ENCODE assay signal across 12 cellular contexts in genomic region chr12:27143676-27144075, GRCh38.
DNase-seq lines count a peak whose midpoint lies in the region; ATAC-seq and TF ChIP-seq lines count a peak whose summit lies in the region.
"Had no signal": no experiment of that assay in that cellular context is flagged by ENCODE, and none has a peak within 500 bp of the region (broad histone marks: within the 10 kb centered on the region; RNA-seq: fewer than 3 reads in every experiment).

No MANE protein-coding gene starts in this region.

- no peak for TF ChIP-seq CTCF in CD8-positive, alpha-beta T cell (IDR thresholded peaks at IDR 0.05)
- TF ChIP-seq CTCF in Loucy (conservative IDR thresholded peaks at IDR 0.05; ENCODE audit: low read length) (no peak), astrocyte of the spinal cord (IDR thresholded peaks at IDR 0.05; ENCODE audit: low read depth, low read length) (no peak), body of pancreas (IDR thresholded peaks at IDR 0.05) (no peak)

- CTCF ChIA-PET in CD8-positive, alpha-beta T cell (lab: Charles Lee): no interaction called here

- in situ Hi-C loops in astrocyte of the spinal cord (cut with HindIII; ENCODE audit: low sequenced_read_pairs): no loop called here

- H3K4me2 ChIP-seq in Loucy (ENCODE audit: low read depth, low read length, poor library complexity, severe bottlenecking): peak overlapping the region; percentile 46

- H3K4me3 ChIP-seq in CD8-positive, alpha-beta T cell (ENCODE audit: low read depth, low read length): no peak overlapping the region
- H3K4me3 ChIP-seq in Loucy (ENCODE audit: low read length, poor library complexity, severe bottlenecking) (peak overlapping the region; percentile 36), astrocyte of the spinal cord (ENCODE audit: low read depth, low read length) (no peak overlapping the region), body of pancreas (no peak overlapping the region)

- H2AFZ ChIP-seq in Loucy (ENCODE audit: low read length): peak overlapping the region; percentile 65

- H3K9me3 ChIP-seq in CD8-positive, alpha-beta T cell (ENCODE audit: low read length): no peaks in the 10 kb centered on the region
- H3K9me3 ChIP-seq in Loucy (ENCODE audit: insufficient read depth, low read depth, low read length) (no peaks in the 10 kb centered on the region), body of pancreas (no peaks in the 10 kb centered on the region)

- no peak for DNase-seq in CD8-positive, alpha-beta T cell
- peak; percentile 8 for DNase-seq in astrocyte of the spinal cord (ENCODE audit: low read depth, low spot score)
- no peak for DNase-seq in natural killer cell treated with Interleukin-12 subunit alpha and Interleukin-12 subunit beta and Interleukin-15 and Interleukin-18, amount 100 ng/mL, for 72 hours (ENCODE audit: low spot score)
- no peak for DNase-seq in SW 1271 (lab: John Stamatoyannopoulos, UW)
- DNase-seq in NCI-H187 treated with DMSO at 0.1 percent for 48 hours (lab: John Stamatoyannopoulos, UW): no peak
- no peak for DNase-seq in body of pancreas
- DNase-seq: caudate nucleus, DMS53, KG1 had no signal

- H3K27ac ChIP-seq in CD8-positive, alpha-beta T cell (ENCODE audit: low read depth, low read length): no peak overlapping the region
- H3K27ac ChIP-seq in body of pancreas: no peak overlapping the region

- ATAC-seq in CD8-positive, alpha-beta T cell: no peak
- no peak for ATAC-seq in natural killer cell treated with Interleukin-12 subunit alpha and Interleukin-12 subunit beta and Interleukin-15 and Interleukin-18, amount 100 ng/mL, for 72 hours
- ATAC-seq in body of pancreas: no peak
- ATAC-seq: stimulated activated memory B cell treated with anti-CD40 and anti-IgM and Interleukin-4, amounts not matched to agents 10 μg/mL and 1 μg/mL and 100 μg/mL, for 72 hours had no signal

- H3K9ac ChIP-seq in Loucy (ENCODE audit: low read depth, low read length, poor library complexity, severe bottlenecking): peak overlapping the region; percentile 25

- H3K27me3 Mint-ChIP-seq in CD8-positive, alpha-beta T cell (ENCODE audit: low read depth): no peaks in the 10 kb centered on the region
- no peaks in the 10 kb centered on the region for H3K27me3 Mint-ChIP-seq in natural killer cell treated with Interleukin-12 subunit alpha and Interleukin-12 subunit beta and Interleukin-15 and Interleukin-18, amount 100 ng/mL, for 72 hours
- H3K27me3 Mint-ChIP-seq: stimulated activated memory B cell treated with anti-CD40 and anti-IgM and Interleukin-4, amounts not matched to agents 10 μg/mL and 1 μg/mL and 100 μg/mL, for 72 hours had no signal

- H3K4me1 Mint-ChIP-seq in CD8-positive, alpha-beta T cell (ENCODE audit: low read depth): peaks cover 6% of the 10 kb centered on the region
- H3K4me1 Mint-ChIP-seq in natural killer cell treated with Interleukin-12 subunit alpha and Interleukin-12 subunit beta and Interleukin-15 and Interleukin-18, amount 100 ng/mL, for 72 hours (ENCODE audit: low read depth in 2 of 2): peaks cover 0 to 12% of the 10 kb centered on the region in 2 donors
- H3K4me1 Mint-ChIP-seq: neural crest cell had no signal

- intact Hi-C loops in CD8-positive, alpha-beta T cell (cut with DNase I, micrococcal nuclease): loop anchor here (2.0 to 5.0 kb wide), 3 partner anchors 121 to 291 kb away; partner anchors contain the start of gene MED21 (in 1 of the 2)
- intact Hi-C loops in body of pancreas (cut with DNase I): loop anchor here (10.0 kb wide), 1 partner anchor 161 kb away; no protein-coding TSS in a partner anchor

- no peak overlapping the region for H3K27ac Mint-ChIP-seq in CD8-positive, alpha-beta T cell
- H3K27ac Mint-ChIP-seq in natural killer cell treated with Interleukin-12 subunit alpha and Interleukin-12 subunit beta and Interleukin-15 and Interleukin-18, amount 100 ng/mL, for 72 hours: peak overlapping the region; percentile 87 to 90
- H3K27ac Mint-ChIP-seq: stimulated activated memory B cell treated with anti-CD40 and anti-IgM and Interleukin-4, amounts not matched to agents 10 μg/mL and 1 μg/mL and 100 μg/mL, for 72 hours had no signal

- no peaks in the 10 kb centered on the region for H3K4me1 ChIP-seq in CD8-positive, alpha-beta T cell (ENCODE audit: insufficient read depth, low read length)
- H3K4me1 ChIP-seq in Loucy (ENCODE audit: insufficient read depth, low read length, poor library complexity, severe bottlenecking) (peaks cover 20% of the 10 kb centered on the region), body of pancreas (no peaks in the 10 kb centered on the region)

- H3K36me3 ChIP-seq in CD8-positive, alpha-beta T cell (ENCODE audit: insufficient read depth, low read length): no peaks in the 10 kb centered on the region
- H3K36me3 ChIP-seq in Loucy (ENCODE audit: insufficient read depth, low read length): no peaks in the 10 kb centered on the region
- no peaks in the 10 kb centered on the region for H3K36me3 ChIP-seq in body of pancreas (replicated peaks in 1 of 2; ENCODE audit: insufficient read depth in 1 of 2, low read depth in 2 of 2)

- WGBS in body of pancreas, 2 donors: 53 to 55% methylated on average over 1 of the region's 1 CpG

- TF ChIP-seq POLR2A in body of pancreas (IDR thresholded peaks at IDR 0.05): no peak

- POLR2A ChIA-PET in CD8-positive, alpha-beta T cell (lab: Charles Lee): interaction anchor here (0.6 kb wide), 1 partner anchor 140 kb away, joined by 3 read pairs; no protein-coding TSS in a partner anchor

- H3K79me2 ChIP-seq in Loucy (ENCODE audit: insufficient read depth, low read length): no peaks in the 10 kb centered on the region

- no peaks in the 10 kb centered on the region for H3K9me3 Mint-ChIP-seq in CD8-positive, alpha-beta T cell
- H3K9me3 Mint-ChIP-seq in natural killer cell treated with Interleukin-12 subunit alpha and Interleukin-12 subunit beta and Interleukin-15 and Interleukin-18, amount 100 ng/mL, for 72 hours: no peaks in the 10 kb centered on the region
- H3K9me3 Mint-ChIP-seq: neural crest cell; stimulated activated memory B cell treated with anti-CD40 and anti-IgM and Interleukin-4, amounts not matched to agents 10 μg/mL and 1 μg/mL and 100 μg/mL, for 72 hours had no signal

- peak overlapping the region; percentile 40 for H3K4me3 Mint-ChIP-seq in CD8-positive, alpha-beta T cell
- peak overlapping the region; percentile 72 for H3K4me3 Mint-ChIP-seq in natural killer cell treated with Interleukin-12 subunit alpha and Interleukin-12 subunit beta and Interleukin-15 and Interleukin-18, amount 100 ng/mL, for 72 hours
- H3K4me3 Mint-ChIP-seq: neural crest cell; stimulated activated memory B cell treated with anti-CD40 and anti-IgM and Interleukin-4, amounts not matched to agents 10 μg/mL and 1 μg/mL and 100 μg/mL, for 72 hours had no signal

- no peaks in the 10 kb centered on the region for H3K36me3 Mint-ChIP-seq in CD8-positive, alpha-beta T cell
- H3K36me3 Mint-ChIP-seq in natural killer cell treated with Interleukin-12 subunit alpha and Interleukin-12 subunit beta and Interleukin-15 and Interleukin-18, amount 100 ng/mL, for 72 hours: no peaks in the 10 kb centered on the region
- H3K36me3 Mint-ChIP-seq: stimulated activated memory B cell treated with anti-CD40 and anti-IgM and Interleukin-4, amounts not matched to agents 10 μg/mL and 1 μg/mL and 100 μg/mL, for 72 hours had no signal

- H3F3A ChIP-seq in Loucy (ENCODE audit: low read depth): peaks cover 3% of the 10 kb centered on the region; the same call in 1 of the 2 replicates

- H3K27me3 ChIP-seq in CD8-positive, alpha-beta T cell (ENCODE audit: insufficient read depth, low read length): no peaks in the 10 kb centered on the region
- no peaks in the 10 kb centered on the region for H3K27me3 ChIP-seq in Loucy (ENCODE audit: insufficient read depth, low read length, poor library complexity, severe bottlenecking)
- no peaks in the 10 kb centered on the region for H3K27me3 ChIP-seq in body of pancreas

- no peaks in the 10 kb centered on the region for H3K9me2 ChIP-seq in Loucy (replicated peaks; ENCODE audit: low read depth, low read length)

- H4K20me1 ChIP-seq in Loucy (ENCODE audit: insufficient read depth, low read length, poor library complexity, severe bottlenecking): no peaks in the 10 kb centered on the region
